5 cellular contexts compared by ENCODE assay signal in genomic region chrX:105909576-105909975, GRCh38.
"Had no signal": no experiment of that assay in that cellular context is flagged by ENCODE, and none has a peak within 500 bp of the region (broad histone marks: within the 10 kb centered on the region; RNA-seq: fewer than 3 reads in every experiment).

No MANE protein-coding gene starts in this region.

- DNase-seq: IMR-90, KBM-7 had no signal

- H3K27me3 Mint-ChIP-seq: IgD-negative memory B cell had no signal

- H3K4me3 Mint-ChIP-seq: IgD-negative memory B cell had no signal

- H3K27ac Mint-ChIP-seq: IgD-negative memory B cell had no signal

- H3K27ac ChIP-seq: HL-60 had no signal

- H3K4me1 Mint-ChIP-seq: IgD-negative memory B cell had no signal

- H3K4me3 ChIP-seq: K562 had no signal
